In genomic region chr3:4976109-4976508, GRCh38 we compare ENCODE assay signal across 8 cellular contexts. TPM values are rescaled to one million over a fixed set of nuclear protein-coding genes. Genes with fewer than 3 reads are reported as not detected.
DNase-seq lines count a peak whose midpoint lies in the region; ATAC-seq and TF ChIP-seq lines count a peak whose summit lies in the region.

No MANE protein-coding gene starts in this region.

- no peaks in the 10 kb centered on the region for H3K36me3 ChIP-seq in left ventricle myocardium inferior
- H3K36me3 ChIP-seq in spleen, result no peaks in the 10 kb centered on the region

- intact Hi-C loops in left ventricle myocardium inferior (cut with micrococcal nuclease), result loop anchor here (5.0 kb wide), 1 partner anchor 51 kb away; no protein-coding TSS in a partner anchor
- intact Hi-C loops in spleen (cut with DNase I; ENCODE audit: low total_unique reads), result no loop called here

- peak overlapping the region; percentile 100 for H3K27ac ChIP-seq in left ventricle myocardium inferior (replicated peaks)
- H3K27ac ChIP-seq in spleen, result peak overlapping the region; percentile 94 to 99 (median 98)

- H3K9me3 ChIP-seq in left ventricle myocardium inferior (replicated peaks) (no peaks in the 10 kb centered on the region), spleen (peaks cover 0 to 3% (median 0%) of the 10 kb centered on the region in 8 donors)

- TF ChIP-seq CTCF in left ventricle myocardium inferior (IDR thresholded peaks at IDR 0.05; ENCODE audit: borderline replicate concordance) (peak; percentile 58), spleen (IDR thresholded peaks at IDR 0.05 in 8 of 11, conservative IDR thresholded peaks at IDR 0.05 in 3 of 11) (peak; percentile 22 to 72 (median 48))

- peaks cover 33% of the 10 kb centered on the region for H3K4me1 ChIP-seq in left ventricle myocardium inferior
- peaks cover 9 to 54% (median 37%) of the 10 kb centered on the region in 6 donors for H3K4me1 ChIP-seq in spleen

- peak overlapping the region; percentile 100 for H3K27ac Mint-ChIP-seq in activated T-helper 17 cell treated with anti-CD3 and anti-CD28 coated beads, Interleukin-2, amount 50 U/mL, for 72 hours

- peaks cover 40% of the 10 kb centered on the region for H3K36me3 Mint-ChIP-seq in activated T-helper 17 cell treated with anti-CD3 and anti-CD28 coated beads, Interleukin-2, amount 50 U/mL, for 72 hours (ENCODE audit: low read depth)

- peak overlapping the region; percentile 89 for H3K4me3 Mint-ChIP-seq in activated T-helper 17 cell treated with anti-CD3 and anti-CD28 coated beads, Interleukin-2, amount 50 U/mL, for 72 hours

- TF ChIP-seq POLR2A in spleen (IDR thresholded peaks at IDR 0.05), result no peak

- H3K27me3 Mint-ChIP-seq in activated T-helper 17 cell treated with anti-CD3 and anti-CD28 coated beads, Interleukin-2, amount 50 U/mL, for 72 hours, result no peaks in the 10 kb centered on the region

- H3K4me1 Mint-ChIP-seq in activated T-helper 17 cell treated with anti-CD3 and anti-CD28 coated beads, Interleukin-2, amount 50 U/mL, for 72 hours, result peaks cover 18% of the 10 kb centered on the region

- no peak for ATAC-seq in activated T-helper 17 cell treated with anti-CD3 and anti-CD28 coated beads, Interleukin-2, amount 50 U/mL, for 72 hours (replicated peaks)
- ATAC-seq in HG02981 (IDR thresholded peaks at IDR 0.05; ENCODE audit: unreplicated experiment), result no peak

- H3K4me3 ChIP-seq in left ventricle myocardium inferior, result no peak overlapping the region
- no peak overlapping the region for H3K4me3 ChIP-seq in spleen

- H3K27me3 ChIP-seq in left ventricle myocardium inferior (ENCODE audit: low read depth) (no peaks in the 10 kb centered on the region), spleen (replicated peaks in 1 of 7) (no peaks in the 10 kb centered on the region)

- WGBS in spleen, 5 donors, result 64 to 85% (median 72%) methylated on average over 4 of the region's 4 CpGs

- no peaks in the 10 kb centered on the region for H3K9me3 Mint-ChIP-seq in activated T-helper 17 cell treated with anti-CD3 and anti-CD28 coated beads, Interleukin-2, amount 50 U/mL, for 72 hours

- peak; percentile 40 for DNase-seq in activated CD8-positive, alpha-beta memory T cell treated with anti-CD3 and anti-CD28 coated beads, Interleukin-2, amount 50 U/mL, for 4 hours
- DNase-seq in activated CD8-positive, alpha-beta memory T cell treated with anti-CD3 and anti-CD28 coated beads, Interleukin-2, amount 50 U/mL, for 48 hours, result no peak
- DNase-seq in NCI-H345 (lab: John Stamatoyannopoulos, UW) (peak; percentile 43), left ventricle myocardium inferior (peak; percentile 40), spleen (peak; percentile 82), KG1 (lab: John Stamatoyannopoulos, UW) (no peak)

RNA-seq across cellular contexts. Expression of gene BHLHE40, which starts 3.1 kb away (rescaled TPM):
- 100 to 1,000 TPM; 217 to 527 TPM for total RNA-seq in activated T-helper 17 cell treated with anti-CD3 and anti-CD28 coated beads, Interleukin-2, amount 50 U/mL, for 72 hours
- 33.9 TPM for total RNA-seq in left ventricle myocardium inferior
- total RNA-seq in spleen, result 100 to 1,000 TPM in 1 of 7 donors, 10 to 100 TPM in 6; 22.9 to 108 (median 40.3) TPM
- polyA plus RNA-seq in spleen, result 10 to 100 TPM; 11.8 to 15.6 (median 12.7) TPM

Comparison
In these comparisons a context has a peak if more than half of its experiments do, and no peak if none do; other contexts are left out.
1. DNase-seq: peak in activated CD8-positive, alpha-beta memory T cell treated with anti-CD3 and anti-CD28 coated beads, Interleukin-2, amount 50 U/mL, for 4 hours (single experiment), NCI-H345 (single experiment), left ventricle myocardium inferior (single experiment) and spleen (single experiment); none in activated CD8-positive, alpha-beta memory T cell treated with anti-CD3 and anti-CD28 coated beads, Interleukin-2, amount 50 U/mL, for 48 hours (single experiment) and KG1 (single experiment).